1 cellular context compared by ENCODE assay signal in genomic region chr16:85514601-85515318, GRCh38.
A peak's percentile ranks its signal among the peaks of the same experiment; 100 is the strongest.
TF ChIP-seq lines count a peak whose summit lies in the region.

No MANE protein-coding gene starts in this region.

TF ChIP-seq in HepG2, 621 proteins besides CTCF, POLR2A, EP300 and RAD21 (continued from another document and continues in another):
- TF ChIP-seq SP4 (CRISPR knock-in tag; IDR thresholded peaks at IDR 0.05) (peak; percentile 84), IKZF1 (IDR thresholded peaks at IDR 0.05) (no peak), ZNF776 (CRISPR knock-in tag; IDR thresholded peaks at IDR 0.05) (peak; percentile 79; the same call in 1 of the 2 replicates), HDAC2 (CRISPR knock-in tag; IDR thresholded peaks at IDR 0.05) (peak; percentile 99), REPIN1 (CRISPR knock-in tag; IDR thresholded peaks at IDR 0.05; ENCODE audit: borderline replicate concordance, low read depth) (peak; percentile 96), SPEN (CRISPR knock-in tag; IDR thresholded peaks at IDR 0.05; ENCODE audit: low read depth) (peak; percentile 96), ZHX2 (IDR thresholded peaks at IDR 0.05; ENCODE audit: low read depth) (peak; percentile 81; the same call in 1 of the 2 replicates), ZHX2 (CRISPR knock-in tag; IDR thresholded peaks at IDR 0.05; ENCODE audit: borderline replicate concordance) (no peak; the same call in 1 of the 2 replicates), NPAS2 (CRISPR knock-in tag; IDR thresholded peaks at IDR 0.05; ENCODE audit: borderline replicate concordance) (0 out of 2 replicates have a peak, but pooled peaks have one; percentile 74), SMYD3 (CRISPR knock-in tag; IDR thresholded peaks at IDR 0.05) (no peak), JUN (CRISPR knock-in tag; IDR thresholded peaks at IDR 0.05) (peak; percentile 100), ZNF138 (CRISPR knock-in tag; IDR thresholded peaks at IDR 0.05; ENCODE audit: low read depth) (peak; percentile 95), RFX3 (CRISPR knock-in tag; IDR thresholded peaks at IDR 0.05) (no peak), ZNF607 (CRISPR knock-in tag; IDR thresholded peaks at IDR 0.05; ENCODE audit: borderline replicate concordance) (peak; percentile 90; the same call in 1 of the 2 replicates), HMGXB4 (CRISPR knock-in tag; IDR thresholded peaks at IDR 0.05; ENCODE audit: borderline replicate concordance in 1 of 2, low read depth in 1 of 2) (peak; percentile 50 to 87), ZBTB3 (CRISPR knock-in tag; IDR thresholded peaks at IDR 0.05; ENCODE audit: borderline replicate concordance, low read depth) (peak; percentile 93), GLI4 (CRISPR knock-in tag; IDR thresholded peaks at IDR 0.05; ENCODE audit: borderline replicate concordance) (peak; percentile 89; the same call in 1 of the 2 replicates), ZFP36L1 (CRISPR knock-in tag; IDR thresholded peaks at IDR 0.05) (no peak; the same call in 1 of the 2 replicates), ZKSCAN8 (CRISPR knock-in tag; IDR thresholded peaks at IDR 0.05; ENCODE audit: borderline replicate concordance) (peak; percentile 95), ONECUT2 (CRISPR knock-in tag; IDR thresholded peaks at IDR 0.05) (no peak), ZNF496 (CRISPR knock-in tag; IDR thresholded peaks at IDR 0.05; ENCODE audit: insufficient replicate concordance) (no peak), REL (CRISPR knock-in tag; conservative IDR thresholded peaks at IDR 0.05) (no peak; the same call in 1 of the 2 replicates), CENPT (CRISPR knock-in tag; IDR thresholded peaks at IDR 0.05; ENCODE audit: low read depth) (peak; percentile 82; the same call in 1 of the 2 replicates), TEAD3 (CRISPR knock-in tag; optimal IDR thresholded peaks at IDR 0.05; ENCODE audit: borderline replicate concordance) (peak; percentile 99), ZNF781 (CRISPR knock-in tag; IDR thresholded peaks at IDR 0.05; ENCODE audit: borderline replicate concordance, not compliant biosample characterization) (peak; percentile 84), ZNF691 (CRISPR knock-in tag; IDR thresholded peaks at IDR 0.05; ENCODE audit: borderline replicate concordance, low read depth) (peak; percentile 95; the same call in 1 of the 2 replicates), FOSL1 (CRISPR knock-in tag; IDR thresholded peaks at IDR 0.05; ENCODE audit: borderline replicate concordance) (peak; percentile 88), TFDP1 (CRISPR knock-in tag; IDR thresholded peaks at IDR 0.05; ENCODE audit: borderline replicate concordance) (peak; percentile 71; the same call in 1 of the 2 replicates), ZNF713 (CRISPR knock-in tag; IDR thresholded peaks at IDR 0.05) (peak; percentile 99; the same call in 1 of the 2 replicates), MIER2 (CRISPR knock-in tag; IDR thresholded peaks at IDR 0.05) (peak; percentile 34; the same call in 1 of the 2 replicates), NFE2L1 (CRISPR knock-in tag; IDR thresholded peaks at IDR 0.05; ENCODE audit: borderline replicate concordance) (no peak), ZNF614 (CRISPR knock-in tag; IDR thresholded peaks at IDR 0.05; ENCODE audit: borderline replicate concordance) (peak; percentile 55; the same call in 1 of the 2 replicates), ZBTB25 (CRISPR knock-in tag; IDR thresholded peaks at IDR 0.05) (peak; percentile 91), KDM1A (CRISPR knock-in tag; IDR thresholded peaks at IDR 0.05) (peak; percentile 95), MAFK (conservative IDR thresholded peaks at IDR 0.05 in 1 of 2, IDR thresholded peaks at IDR 0.05 in 1 of 2; ENCODE audit: low read length in 2 of 2) (0 out of 4 replicates have a peak, but pooled peaks of 1 of the 2 experiments have one; percentile 1), ARHGAP35 (CRISPR knock-in tag; IDR thresholded peaks at IDR 0.05; ENCODE audit: borderline replicate concordance) (0 out of 2 replicates have a peak, but pooled peaks have one; percentile 79), ZNF576 (CRISPR knock-in tag; IDR thresholded peaks at IDR 0.05) (no peak), KMT2B (CRISPR knock-in tag; IDR thresholded peaks at IDR 0.05) (no peak; the same call in none of the 2 replicates), ATF4 (CRISPR knock-in tag; IDR thresholded peaks at IDR 0.05) (peak; percentile 4 to 91; a peak in 2 of 4 replicates), BRD4 (CRISPR knock-in tag; IDR thresholded peaks at IDR 0.05) (peak; percentile 81), ZFX (CRISPR knock-in tag; IDR thresholded peaks at IDR 0.05; ENCODE audit: low read depth) (peak; percentile 91), WIZ (CRISPR knock-in tag; IDR thresholded peaks at IDR 0.05) (peak; percentile 92), KLF9 (CRISPR knock-in tag; IDR thresholded peaks at IDR 0.05; ENCODE audit: low read depth) (no peak), SP2 (CRISPR knock-in tag; IDR thresholded peaks at IDR 0.05) (peak; percentile 48; the same call in 1 of the 2 replicates), THAP8 (CRISPR knock-in tag; IDR thresholded peaks at IDR 0.05; ENCODE audit: borderline replicate concordance) (no peak; the same call in 1 of the 2 replicates), STAT6 (CRISPR knock-in tag; IDR thresholded peaks at IDR 0.05; ENCODE audit: borderline replicate concordance) (0 out of 2 replicates have a peak, but pooled peaks have one; percentile 73), ZNF709 (CRISPR knock-in tag; IDR thresholded peaks at IDR 0.05) (peak; percentile 42; the same call in 1 of the 2 replicates), RBM39 (IDR thresholded peaks at IDR 0.05; ENCODE audit: low read depth, low read length, poor library complexity, severe bottlenecking) (no peak), ZNF335 (CRISPR knock-in tag; IDR thresholded peaks at IDR 0.05) (peak; percentile 83; the same call in 1 of the 2 replicates), RBM22 (optimal IDR thresholded peaks at IDR 0.05; ENCODE audit: low read length) (no peak), ZNF816 (CRISPR knock-in tag; IDR thresholded peaks at IDR 0.05; ENCODE audit: borderline replicate concordance) (no peak), U2AF2 (IDR thresholded peaks at IDR 0.05; ENCODE audit: low read depth, low read length) (0 out of 2 replicates have a peak, but pooled peaks have one; percentile 43), RXRB (CRISPR knock-in tag; IDR thresholded peaks at IDR 0.05; ENCODE audit: borderline replicate concordance) (peak; percentile 96), ZSCAN25 (CRISPR knock-in tag; IDR thresholded peaks at IDR 0.05) (peak; percentile 100), RCOR2 (CRISPR knock-in tag; IDR thresholded peaks at IDR 0.05) (peak; percentile 93)
